In genomic region chr6:7960141-7960540, GRCh38 we compare ENCODE assay signal across 17 cellular contexts.
"Had no signal": no experiment of that assay in that cellular context is flagged by ENCODE, and none has a peak within 500 bp of the region (broad histone marks: within the 10 kb centered on the region; RNA-seq: fewer than 3 reads in every experiment).

No MANE protein-coding gene starts in this region.

- ATAC-seq: K562, Panc1, SK-N-SH treated with all-trans-retinoic acid at 6 μM for 48 hours had no signal

- H3K27ac ChIP-seq: HL-60, RWPE1, SJCRH30 had no signal

- H3K27me3 ChIP-seq: MG63, SJCRH30 had no signal

- H3K4me3 ChIP-seq: K562, MG63, SJCRH30 had no signal

- H3K4me1 ChIP-seq: SJCRH30 had no signal

- DNase-seq: MG63, NCI-H1092 treated with DMSO at 0.1 percent for 48 hours, NCI-H1436 treated with DMSO at 0.1 percent for 48 hours, NCI-H1694, NCI-H187 treated with DMSO at 0.1 percent for 48 hours, NCI-H2029 treated with DMSO at 0.1 percent for 48 hours, NCI-H2171 treated with DMSO at 0.1 percent for 48 hours, NCI-H524, NCI-H526 treated with DMSO at 0.1 percent for 48 hours, NCI-H748 treated with DMSO at 0.1 percent for 48 hours, SHP77, SJCRH30 had no signal

- H3K9me3 ChIP-seq: MG63, SJCRH30 had no signal

- H3K36me3 ChIP-seq: MG63, SJCRH30 had no signal
